Comparison of ENCODE assay signal across 10 cellular contexts in genomic region chr22:45006873-45007246, GRCh38. TPM values are rescaled to one million over a fixed set of nuclear protein-coding genes. Genes with fewer than 3 reads are reported as not detected.
DNase-seq lines count a peak whose midpoint lies in the region; ATAC-seq and TF ChIP-seq lines count a peak whose summit lies in the region.
"Had no signal": no experiment of that assay in that cellular context is flagged by ENCODE, and none has a peak within 500 bp of the region (broad histone marks: within the 10 kb centered on the region; RNA-seq: fewer than 3 reads in every experiment).

No MANE protein-coding gene starts in this region.

- no peak overlapping the region for H3K9ac ChIP-seq in Loucy (ENCODE audit: low read depth, low read length, poor library complexity, severe bottlenecking)
- peak overlapping the region; percentile 56 to 58 for H3K9ac ChIP-seq in stomach smooth muscle (ENCODE audit: low read length in 2 of 2)

- H3K9me2 ChIP-seq in Loucy (replicated peaks; ENCODE audit: low read depth, low read length), result no peaks in the 10 kb centered on the region

- peaks cover 9% of the 10 kb centered on the region for H4K20me1 ChIP-seq in Loucy (ENCODE audit: insufficient read depth, low read length, poor library complexity, severe bottlenecking)

- H3K4me1 ChIP-seq in Loucy (ENCODE audit: insufficient read depth, low read length, poor library complexity, severe bottlenecking) (no peaks in the 10 kb centered on the region), stomach smooth muscle (ENCODE audit: control insufficient read depth, insufficient read depth, low read length) (peaks cover 20% of the 10 kb centered on the region)

- DNase-seq in chondrocyte (ENCODE audit: low spot score) (no peak), mesothelial cell of epicardium (ENCODE audit: low spot score in 2 of 2, unreplicated experiment in 2 of 2) (no peak), T1000 (lab: John Stamatoyannopoulos, UW) (no peak)
- no peak for DNase-seq in NK-92 treated with Interleukin-12 subunit alpha and Interleukin-12 subunit beta, amount 100 ng/mL, for 24 hours (lab: John Stamatoyannopoulos, UW)
- DNase-seq: IMR-90 had no signal

- H3K36me3 ChIP-seq in Loucy (ENCODE audit: insufficient read depth, low read length) (no peaks in the 10 kb centered on the region), stomach smooth muscle (ENCODE audit: control insufficient read depth in 2 of 2, insufficient read depth in 2 of 2, low read length in 2 of 2) (no peaks in the 10 kb centered on the region)

- no peaks in the 10 kb centered on the region for H3K79me2 ChIP-seq in Loucy (ENCODE audit: insufficient read depth, low read length)

- TF ChIP-seq CTCF in Loucy (conservative IDR thresholded peaks at IDR 0.05; ENCODE audit: low read length) (no peak), chondrocyte (IDR thresholded peaks at IDR 0.05) (no peak), mesothelial cell of epicardium (IDR thresholded peaks at IDR 0.05; ENCODE audit: unreplicated experiment) (no peak)

- ATAC-seq in esophagus mucosa (no peak), GM21447 (IDR thresholded peaks at IDR 0.05; ENCODE audit: unreplicated experiment) (no peak)

- no peaks in the 10 kb centered on the region for H3F3A ChIP-seq in Loucy (ENCODE audit: low read depth)

- H3K27me3 Mint-ChIP-seq in chondrocyte (ENCODE audit: low read depth), result peaks cover 12% of the 10 kb centered on the region
- peaks cover 33% of the 10 kb centered on the region for H3K27me3 Mint-ChIP-seq in mesothelial cell of epicardium (ENCODE audit: low read depth)

- H3K4me1 Mint-ChIP-seq in chondrocyte (ENCODE audit: low read depth), result peaks cover 17% of the 10 kb centered on the region
- H3K4me1 Mint-ChIP-seq in mesothelial cell of epicardium, result peaks cover 33% of the 10 kb centered on the region

- H3K27me3 ChIP-seq in Loucy (ENCODE audit: insufficient read depth, low read length, poor library complexity, severe bottlenecking) (no peaks in the 10 kb centered on the region), stomach smooth muscle (ENCODE audit: control insufficient read depth in 1 of 2, insufficient read depth in 2 of 2, low read length in 2 of 2) (peaks cover 1 to 8% of the 10 kb centered on the region in 2 donors)

- H3K9me3 ChIP-seq in Loucy (ENCODE audit: insufficient read depth, low read depth, low read length) (no peaks in the 10 kb centered on the region), stomach smooth muscle (ENCODE audit: control insufficient read depth in 2 of 2, low read length in 2 of 2) (no peaks in the 10 kb centered on the region)

- H3K27ac ChIP-seq in stomach smooth muscle (ENCODE audit: low read length), result peak overlapping the region; percentile 67

- no peaks in the 10 kb centered on the region for H3K9me3 Mint-ChIP-seq in chondrocyte (ENCODE audit: low read depth)
- no peaks in the 10 kb centered on the region for H3K9me3 Mint-ChIP-seq in mesothelial cell of epicardium

- H3K36me3 Mint-ChIP-seq in chondrocyte (ENCODE audit: low read depth), result no peaks in the 10 kb centered on the region
- H3K36me3 Mint-ChIP-seq in mesothelial cell of epicardium, result no peaks in the 10 kb centered on the region

- no peak overlapping the region for H3K27ac Mint-ChIP-seq in chondrocyte (ENCODE audit: unreplicated experiment)
- H3K27ac Mint-ChIP-seq in mesothelial cell of epicardium, result peak overlapping the region; percentile 92

- H3K4me3 Mint-ChIP-seq in chondrocyte (ENCODE audit: unreplicated experiment) (peak overlapping the region; percentile 58), mesothelial cell of epicardium (peak overlapping the region; percentile 70)

- H2AFZ ChIP-seq in Loucy (ENCODE audit: low read length), result no peak overlapping the region

- peak overlapping the region; percentile 50 for H3K4me3 ChIP-seq in Loucy (ENCODE audit: low read length, poor library complexity, severe bottlenecking)
- peak overlapping the region; percentile 47 to 74 for H3K4me3 ChIP-seq in stomach smooth muscle (ENCODE audit: low read length in 2 of 2)

- H3K4me2 ChIP-seq in Loucy (ENCODE audit: low read depth, low read length, poor library complexity, severe bottlenecking), result peak overlapping the region; percentile 40

RNA-seq across cellular contexts. Expression of gene PHF21B, which starts 2.9 kb away (rescaled TPM):
- total RNA-seq in chondrocyte (0.54 to 3.0 TPM (median 0.82 TPM) in 3 replicates), mesothelial cell of epicardium (5.7 to 8.6 TPM (median 6.8 TPM) in 3 replicates), esophagus mucosa (not detected)
- total RNA-seq: IMR-90, RPMI7951 had no signal
